In the genomic region with DNA sequence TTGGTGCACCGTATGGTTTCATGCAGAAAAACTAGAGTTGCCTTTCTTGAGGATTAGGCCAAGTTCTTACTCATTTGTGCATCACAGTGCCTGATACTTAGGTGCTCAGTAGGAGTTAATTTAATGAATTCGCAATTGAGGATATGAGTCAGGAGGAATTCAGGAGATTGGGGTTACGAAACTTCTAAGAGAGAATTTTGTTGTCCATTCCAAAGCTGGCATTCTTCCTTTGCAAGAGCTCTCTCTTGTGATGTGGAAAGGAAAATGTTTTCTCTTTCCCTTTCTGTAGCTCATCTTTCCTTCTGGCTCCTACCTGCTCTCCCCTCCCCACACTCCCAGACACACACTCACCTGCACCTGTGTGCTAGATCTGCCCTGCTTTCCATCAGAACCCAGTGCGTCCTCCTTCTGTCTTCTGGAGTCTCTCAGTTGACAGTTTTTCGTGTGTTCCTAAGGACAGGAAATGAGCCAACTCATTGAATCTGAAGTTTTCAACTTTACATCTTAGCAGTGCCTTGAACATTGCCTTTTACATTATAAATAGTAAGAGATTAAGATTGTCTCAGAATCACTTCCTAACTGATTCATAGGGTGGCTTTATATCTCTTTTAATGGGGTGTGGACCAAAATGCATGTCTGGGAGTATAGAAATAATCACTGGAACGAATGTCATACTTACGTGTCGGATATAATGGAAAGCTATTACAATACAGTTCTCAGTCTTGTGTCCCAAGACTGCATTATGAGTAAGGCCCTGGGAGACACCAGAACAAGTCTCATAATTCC, we compare ENCODE assay signal across 1 cellular context.
A peak's percentile ranks its signal among the peaks of the same experiment; 100 is the strongest.
TF ChIP-seq lines count a peak whose summit lies in the region.

No MANE protein-coding gene starts in this region.

TF ChIP-seq in endothelial cell of umbilical vein, 7 proteins besides CTCF, POLR2A, EP300 and RAD21:
- peak; percentile 22 for TF ChIP-seq JUN (IDR thresholded peaks at IDR 0.05; ENCODE audit: borderline replicate concordance, insufficient read depth, insufficient read length, low read depth)
- no peak for TF ChIP-seq GATA2 (IDR thresholded peaks at IDR 0.05; ENCODE audit: insufficient read depth, insufficient read length, low read depth, low read length)
- no peak for TF ChIP-seq MYC (IDR thresholded peaks at IDR 0.05; ENCODE audit: low read depth, low read length)
- TF ChIP-seq POLR2AphosphoS5 (IDR thresholded peaks at IDR 0.05; ENCODE audit: insufficient read depth, low read depth, low read length), result no peak
- TF ChIP-seq, protein P1, sequence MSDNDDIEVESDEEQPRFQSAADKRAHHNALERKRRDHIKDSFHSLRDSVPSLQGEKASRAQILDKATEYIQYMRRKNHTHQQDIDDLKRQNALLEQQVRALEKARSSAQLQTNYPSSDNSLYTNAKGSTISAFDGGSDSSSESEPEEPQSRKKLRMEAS (IDR thresholded peaks at IDR 0.05; ENCODE audit: insufficient read depth, insufficient read length), result no peak
- TF ChIP-seq EZH2 (IDR thresholded peaks at IDR 0.05; ENCODE audit: borderline replicate concordance, low read depth, low read length, severe bottlenecking), result no peak
- peak; percentile 63 for TF ChIP-seq FOS (IDR thresholded peaks at IDR 0.05; ENCODE audit: borderline replicate concordance, insufficient read depth, low read length)
